ENCODE assay signal across 1 cellular context in the genomic region with DNA sequence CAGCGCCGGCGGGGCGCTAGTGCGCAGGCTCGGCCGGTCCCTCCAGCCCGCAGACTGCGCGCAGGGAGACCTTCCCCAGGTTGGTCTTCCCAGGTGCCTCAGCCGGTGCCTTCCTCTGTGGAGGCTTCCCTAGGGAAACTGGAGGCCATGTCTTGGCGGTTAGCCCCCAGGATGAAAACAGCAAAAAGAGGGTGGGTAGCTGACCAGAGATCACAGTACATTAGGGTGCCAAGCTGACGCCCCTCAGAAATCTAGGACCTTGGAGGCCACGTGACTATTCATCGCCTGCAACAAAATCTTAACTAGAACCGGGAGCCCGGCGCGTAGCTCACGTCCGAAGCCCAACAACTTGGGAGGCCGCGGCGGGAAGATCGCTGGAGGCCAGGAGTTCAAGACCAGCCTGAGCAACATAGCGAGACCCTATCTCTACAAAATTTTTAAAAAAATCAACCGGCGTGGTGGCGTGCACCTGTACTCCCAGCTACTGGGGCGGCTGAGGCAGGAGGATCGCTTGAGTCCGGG.
A peak's percentile ranks its signal among the peaks of the same experiment; 100 is the strongest.
TF ChIP-seq lines count a peak whose summit lies in the region.

No MANE protein-coding gene starts in this region.

TF ChIP-seq in K562, 482 proteins besides CTCF, POLR2A, EP300 and RAD21 (continues in another document):
- 0 out of 2 replicates have a peak, but pooled peaks have one; percentile 31 for TF ChIP-seq L3MBTL2 (IDR thresholded peaks at IDR 0.05)
- TF ChIP-seq ETV5 (CRISPR knock-in tag; IDR thresholded peaks at IDR 0.05; ENCODE audit: low read depth), result peak; percentile 10; the same call in 1 of the 2 replicates
- TF ChIP-seq, protein P1, sequence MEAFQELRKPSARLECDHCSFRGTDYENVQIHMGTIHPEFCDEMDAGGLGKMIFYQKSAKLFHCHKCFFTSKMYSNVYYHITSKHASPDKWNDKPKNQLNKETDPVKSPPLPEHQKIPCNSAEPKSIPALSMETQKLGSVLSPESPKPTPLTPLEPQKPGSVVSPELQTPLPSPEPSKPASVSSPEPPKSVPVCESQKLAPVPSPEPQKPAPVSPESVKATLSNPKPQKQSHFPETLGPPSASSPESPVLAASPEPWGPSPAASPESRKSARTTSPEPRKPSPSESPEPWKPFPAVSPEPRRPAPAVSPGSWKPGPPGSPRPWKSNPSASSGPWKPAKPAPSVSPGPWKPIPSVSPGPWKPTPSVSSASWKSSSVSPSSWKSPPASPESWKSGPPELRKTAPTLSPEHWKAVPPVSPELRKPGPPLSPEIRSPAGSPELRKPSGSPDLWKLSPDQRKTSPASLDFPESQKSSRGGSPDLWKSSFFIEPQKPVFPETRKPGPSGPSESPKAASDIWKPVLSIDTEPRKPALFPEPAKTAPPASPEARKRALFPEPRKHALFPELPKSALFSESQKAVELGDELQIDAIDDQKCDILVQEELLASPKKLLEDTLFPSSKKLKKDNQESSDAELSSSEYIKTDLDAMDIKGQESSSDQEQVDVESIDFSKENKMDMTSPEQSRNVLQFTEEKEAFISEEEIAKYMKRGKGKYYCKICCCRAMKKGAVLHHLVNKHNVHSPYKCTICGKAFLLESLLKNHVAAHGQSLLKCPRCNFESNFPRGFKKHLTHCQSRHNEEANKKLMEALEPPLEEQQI (IDR thresholded peaks at IDR 0.05), result no peak
- no peak for TF ChIP-seq PRPF4 (IDR thresholded peaks at IDR 0.05; ENCODE audit: insufficient read depth, low read depth, low read length, poor library complexity, severe bottlenecking)
- TF ChIP-seq, protein P2, sequence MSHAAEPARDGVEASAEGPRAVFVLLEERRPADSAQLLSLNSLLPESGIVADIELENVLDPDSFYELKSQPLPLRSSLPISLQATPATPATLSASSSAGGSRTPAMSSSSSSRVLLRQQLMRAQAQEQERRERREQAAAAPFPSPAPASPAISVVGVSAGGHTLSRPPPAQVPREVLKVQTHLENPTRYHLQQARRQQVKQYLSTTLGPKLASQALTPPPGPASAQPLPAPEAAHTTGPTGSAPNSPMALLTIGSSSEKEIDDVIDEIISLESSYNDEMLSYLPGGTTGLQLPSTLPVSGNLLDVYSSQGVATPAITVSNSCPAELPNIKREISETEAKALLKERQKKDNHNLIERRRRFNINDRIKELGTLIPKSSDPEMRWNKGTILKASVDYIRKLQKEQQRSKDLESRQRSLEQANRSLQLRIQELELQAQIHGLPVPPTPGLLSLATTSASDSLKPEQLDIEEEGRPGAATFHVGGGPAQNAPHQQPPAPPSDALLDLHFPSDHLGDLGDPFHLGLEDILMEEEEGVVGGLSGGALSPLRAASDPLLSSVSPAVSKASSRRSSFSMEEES (CRISPR knock-in tag; IDR thresholded peaks at IDR 0.05), result peak; percentile 61
- TF ChIP-seq CEBPB (tag; IDR thresholded peaks at IDR 0.05), result no peak
- 0 out of 2 replicates have a peak, but pooled peaks have one; percentile 6 for TF ChIP-seq HDGF (IDR thresholded peaks at IDR 0.05)
- TF ChIP-seq HNRNPLL (IDR thresholded peaks at IDR 0.05; ENCODE audit: low read depth, low read length, poor library complexity, severe bottlenecking), result peak; percentile 59
- TF ChIP-seq, protein P3, sequence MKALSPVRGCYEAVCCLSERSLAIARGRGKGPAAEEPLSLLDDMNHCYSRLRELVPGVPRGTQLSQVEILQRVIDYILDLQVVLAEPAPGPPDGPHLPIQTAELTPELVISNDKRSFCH (CRISPR knock-in tag; IDR thresholded peaks at IDR 0.05), result no peak
- TF ChIP-seq, protein P3 (tag; IDR thresholded peaks at IDR 0.05), result no peak
- TF ChIP-seq, protein P4, sequence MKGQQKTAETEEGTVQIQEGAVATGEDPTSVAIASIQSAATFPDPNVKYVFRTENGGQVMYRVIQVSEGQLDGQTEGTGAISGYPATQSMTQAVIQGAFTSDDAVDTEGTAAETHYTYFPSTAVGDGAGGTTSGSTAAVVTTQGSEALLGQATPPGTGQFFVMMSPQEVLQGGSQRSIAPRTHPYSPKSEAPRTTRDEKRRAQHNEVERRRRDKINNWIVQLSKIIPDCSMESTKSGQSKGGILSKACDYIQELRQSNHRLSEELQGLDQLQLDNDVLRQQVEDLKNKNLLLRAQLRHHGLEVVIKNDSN (CRISPR knock-in tag; IDR thresholded peaks at IDR 0.05), result peak; percentile 82
- no peak for TF ChIP-seq NFIC (IDR thresholded peaks at IDR 0.05)
- TF ChIP-seq, protein P5, sequence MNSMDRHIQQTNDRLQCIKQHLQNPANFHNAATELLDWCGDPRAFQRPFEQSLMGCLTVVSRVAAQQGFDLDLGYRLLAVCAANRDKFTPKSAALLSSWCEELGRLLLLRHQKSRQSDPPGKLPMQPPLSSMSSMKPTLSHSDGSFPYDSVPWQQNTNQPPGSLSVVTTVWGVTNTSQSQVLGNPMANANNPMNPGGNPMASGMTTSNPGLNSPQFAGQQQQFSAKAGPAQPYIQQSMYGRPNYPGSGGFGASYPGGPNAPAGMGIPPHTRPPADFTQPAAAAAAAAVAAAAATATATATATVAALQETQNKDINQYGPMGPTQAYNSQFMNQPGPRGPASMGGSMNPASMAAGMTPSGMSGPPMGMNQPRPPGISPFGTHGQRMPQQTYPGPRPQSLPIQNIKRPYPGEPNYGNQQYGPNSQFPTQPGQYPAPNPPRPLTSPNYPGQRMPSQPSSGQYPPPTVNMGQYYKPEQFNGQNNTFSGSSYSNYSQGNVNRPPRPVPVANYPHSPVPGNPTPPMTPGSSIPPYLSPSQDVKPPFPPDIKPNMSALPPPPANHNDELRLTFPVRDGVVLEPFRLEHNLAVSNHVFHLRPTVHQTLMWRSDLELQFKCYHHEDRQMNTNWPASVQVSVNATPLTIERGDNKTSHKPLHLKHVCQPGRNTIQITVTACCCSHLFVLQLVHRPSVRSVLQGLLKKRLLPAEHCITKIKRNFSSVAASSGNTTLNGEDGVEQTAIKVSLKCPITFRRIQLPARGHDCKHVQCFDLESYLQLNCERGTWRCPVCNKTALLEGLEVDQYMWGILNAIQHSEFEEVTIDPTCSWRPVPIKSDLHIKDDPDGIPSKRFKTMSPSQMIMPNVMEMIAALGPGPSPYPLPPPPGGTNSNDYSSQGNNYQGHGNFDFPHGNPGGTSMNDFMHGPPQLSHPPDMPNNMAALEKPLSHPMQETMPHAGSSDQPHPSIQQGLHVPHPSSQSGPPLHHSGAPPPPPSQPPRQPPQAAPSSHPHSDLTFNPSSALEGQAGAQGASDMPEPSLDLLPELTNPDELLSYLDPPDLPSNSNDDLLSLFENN (IDR thresholded peaks at IDR 0.05; ENCODE audit: low read depth in 2 of 2, low read length in 2 of 2), result no peak
- no peak for TF ChIP-seq MBD2 (IDR thresholded peaks at IDR 0.05; ENCODE audit: borderline replicate concordance, low read depth)
- TF ChIP-seq POLR2B (IDR thresholded peaks at IDR 0.05; ENCODE audit: low read depth, partially characterized antibody), result peak; percentile 50
- peak; percentile 66 for TF ChIP-seq CBFB (CRISPR knock-in tag; IDR thresholded peaks at IDR 0.05)
- TF ChIP-seq DPF2 (IDR thresholded peaks at IDR 0.05), result 0 out of 2 replicates have a peak, but pooled peaks have one; percentile 12
- TF ChIP-seq, protein P6, sequence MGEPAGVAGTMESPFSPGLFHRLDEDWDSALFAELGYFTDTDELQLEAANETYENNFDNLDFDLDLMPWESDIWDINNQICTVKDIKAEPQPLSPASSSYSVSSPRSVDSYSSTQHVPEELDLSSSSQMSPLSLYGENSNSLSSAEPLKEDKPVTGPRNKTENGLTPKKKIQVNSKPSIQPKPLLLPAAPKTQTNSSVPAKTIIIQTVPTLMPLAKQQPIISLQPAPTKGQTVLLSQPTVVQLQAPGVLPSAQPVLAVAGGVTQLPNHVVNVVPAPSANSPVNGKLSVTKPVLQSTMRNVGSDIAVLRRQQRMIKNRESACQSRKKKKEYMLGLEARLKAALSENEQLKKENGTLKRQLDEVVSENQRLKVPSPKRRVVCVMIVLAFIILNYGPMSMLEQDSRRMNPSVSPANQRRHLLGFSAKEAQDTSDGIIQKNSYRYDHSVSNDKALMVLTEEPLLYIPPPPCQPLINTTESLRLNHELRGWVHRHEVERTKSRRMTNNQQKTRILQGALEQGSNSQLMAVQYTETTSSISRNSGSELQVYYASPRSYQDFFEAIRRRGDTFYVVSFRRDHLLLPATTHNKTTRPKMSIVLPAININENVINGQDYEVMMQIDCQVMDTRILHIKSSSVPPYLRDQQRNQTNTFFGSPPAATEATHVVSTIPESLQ (CRISPR knock-in tag; IDR thresholded peaks at IDR 0.05), result 0 out of 2 replicates have a peak, but pooled peaks have one; percentile 91
- no peak for TF ChIP-seq ZNF133 (CRISPR knock-in tag; IDR thresholded peaks at IDR 0.05)
- peak; percentile 65 for TF ChIP-seq MEIS2 (IDR thresholded peaks at IDR 0.05; ENCODE audit: partially characterized antibody)
- TF ChIP-seq, protein P7, sequence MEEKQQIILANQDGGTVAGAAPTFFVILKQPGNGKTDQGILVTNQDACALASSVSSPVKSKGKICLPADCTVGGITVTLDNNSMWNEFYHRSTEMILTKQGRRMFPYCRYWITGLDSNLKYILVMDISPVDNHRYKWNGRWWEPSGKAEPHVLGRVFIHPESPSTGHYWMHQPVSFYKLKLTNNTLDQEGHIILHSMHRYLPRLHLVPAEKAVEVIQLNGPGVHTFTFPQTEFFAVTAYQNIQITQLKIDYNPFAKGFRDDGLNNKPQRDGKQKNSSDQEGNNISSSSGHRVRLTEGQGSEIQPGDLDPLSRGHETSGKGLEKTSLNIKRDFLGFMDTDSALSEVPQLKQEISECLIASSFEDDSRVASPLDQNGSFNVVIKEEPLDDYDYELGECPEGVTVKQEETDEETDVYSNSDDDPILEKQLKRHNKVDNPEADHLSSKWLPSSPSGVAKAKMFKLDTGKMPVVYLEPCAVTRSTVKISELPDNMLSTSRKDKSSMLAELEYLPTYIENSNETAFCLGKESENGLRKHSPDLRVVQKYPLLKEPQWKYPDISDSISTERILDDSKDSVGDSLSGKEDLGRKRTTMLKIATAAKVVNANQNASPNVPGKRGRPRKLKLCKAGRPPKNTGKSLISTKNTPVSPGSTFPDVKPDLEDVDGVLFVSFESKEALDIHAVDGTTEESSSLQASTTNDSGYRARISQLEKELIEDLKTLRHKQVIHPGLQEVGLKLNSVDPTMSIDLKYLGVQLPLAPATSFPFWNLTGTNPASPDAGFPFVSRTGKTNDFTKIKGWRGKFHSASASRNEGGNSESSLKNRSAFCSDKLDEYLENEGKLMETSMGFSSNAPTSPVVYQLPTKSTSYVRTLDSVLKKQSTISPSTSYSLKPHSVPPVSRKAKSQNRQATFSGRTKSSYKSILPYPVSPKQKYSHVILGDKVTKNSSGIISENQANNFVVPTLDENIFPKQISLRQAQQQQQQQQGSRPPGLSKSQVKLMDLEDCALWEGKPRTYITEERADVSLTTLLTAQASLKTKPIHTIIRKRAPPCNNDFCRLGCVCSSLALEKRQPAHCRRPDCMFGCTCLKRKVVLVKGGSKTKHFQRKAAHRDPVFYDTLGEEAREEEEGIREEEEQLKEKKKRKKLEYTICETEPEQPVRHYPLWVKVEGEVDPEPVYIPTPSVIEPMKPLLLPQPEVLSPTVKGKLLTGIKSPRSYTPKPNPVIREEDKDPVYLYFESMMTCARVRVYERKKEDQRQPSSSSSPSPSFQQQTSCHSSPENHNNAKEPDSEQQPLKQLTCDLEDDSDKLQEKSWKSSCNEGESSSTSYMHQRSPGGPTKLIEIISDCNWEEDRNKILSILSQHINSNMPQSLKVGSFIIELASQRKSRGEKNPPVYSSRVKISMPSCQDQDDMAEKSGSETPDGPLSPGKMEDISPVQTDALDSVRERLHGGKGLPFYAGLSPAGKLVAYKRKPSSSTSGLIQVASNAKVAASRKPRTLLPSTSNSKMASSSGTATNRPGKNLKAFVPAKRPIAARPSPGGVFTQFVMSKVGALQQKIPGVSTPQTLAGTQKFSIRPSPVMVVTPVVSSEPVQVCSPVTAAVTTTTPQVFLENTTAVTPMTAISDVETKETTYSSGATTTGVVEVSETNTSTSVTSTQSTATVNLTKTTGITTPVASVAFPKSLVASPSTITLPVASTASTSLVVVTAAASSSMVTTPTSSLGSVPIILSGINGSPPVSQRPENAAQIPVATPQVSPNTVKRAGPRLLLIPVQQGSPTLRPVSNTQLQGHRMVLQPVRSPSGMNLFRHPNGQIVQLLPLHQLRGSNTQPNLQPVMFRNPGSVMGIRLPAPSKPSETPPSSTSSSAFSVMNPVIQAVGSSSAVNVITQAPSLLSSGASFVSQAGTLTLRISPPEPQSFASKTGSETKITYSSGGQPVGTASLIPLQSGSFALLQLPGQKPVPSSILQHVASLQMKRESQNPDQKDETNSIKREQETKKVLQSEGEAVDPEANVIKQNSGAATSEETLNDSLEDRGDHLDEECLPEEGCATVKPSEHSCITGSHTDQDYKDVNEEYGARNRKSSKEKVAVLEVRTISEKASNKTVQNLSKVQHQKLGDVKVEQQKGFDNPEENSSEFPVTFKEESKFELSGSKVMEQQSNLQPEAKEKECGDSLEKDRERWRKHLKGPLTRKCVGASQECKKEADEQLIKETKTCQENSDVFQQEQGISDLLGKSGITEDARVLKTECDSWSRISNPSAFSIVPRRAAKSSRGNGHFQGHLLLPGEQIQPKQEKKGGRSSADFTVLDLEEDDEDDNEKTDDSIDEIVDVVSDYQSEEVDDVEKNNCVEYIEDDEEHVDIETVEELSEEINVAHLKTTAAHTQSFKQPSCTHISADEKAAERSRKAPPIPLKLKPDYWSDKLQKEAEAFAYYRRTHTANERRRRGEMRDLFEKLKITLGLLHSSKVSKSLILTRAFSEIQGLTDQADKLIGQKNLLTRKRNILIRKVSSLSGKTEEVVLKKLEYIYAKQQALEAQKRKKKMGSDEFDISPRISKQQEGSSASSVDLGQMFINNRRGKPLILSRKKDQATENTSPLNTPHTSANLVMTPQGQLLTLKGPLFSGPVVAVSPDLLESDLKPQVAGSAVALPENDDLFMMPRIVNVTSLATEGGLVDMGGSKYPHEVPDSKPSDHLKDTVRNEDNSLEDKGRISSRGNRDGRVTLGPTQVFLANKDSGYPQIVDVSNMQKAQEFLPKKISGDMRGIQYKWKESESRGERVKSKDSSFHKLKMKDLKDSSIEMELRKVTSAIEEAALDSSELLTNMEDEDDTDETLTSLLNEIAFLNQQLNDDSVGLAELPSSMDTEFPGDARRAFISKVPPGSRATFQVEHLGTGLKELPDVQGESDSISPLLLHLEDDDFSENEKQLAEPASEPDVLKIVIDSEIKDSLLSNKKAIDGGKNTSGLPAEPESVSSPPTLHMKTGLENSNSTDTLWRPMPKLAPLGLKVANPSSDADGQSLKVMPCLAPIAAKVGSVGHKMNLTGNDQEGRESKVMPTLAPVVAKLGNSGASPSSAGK (IDR thresholded peaks at IDR 0.05), result peak; percentile 29; the same call in 1 of the 2 replicates
- TF ChIP-seq CXXC5 (CRISPR knock-in tag; IDR thresholded peaks at IDR 0.05), result peak; percentile 66
- peak; percentile 96 to 97 for TF ChIP-seq NRF1 (conservative IDR thresholded peaks at IDR 0.05 in 1 of 2, IDR thresholded peaks at IDR 0.05 in 1 of 2)
- no peak for TF ChIP-seq ZNF174 (CRISPR knock-in tag; IDR thresholded peaks at IDR 0.05)
- TF ChIP-seq SMAD4 (CRISPR knock-in tag; conservative IDR thresholded peaks at IDR 0.05), result no peak
- TF ChIP-seq NFRKB (IDR thresholded peaks at IDR 0.05; ENCODE audit: low read depth), result no peak
- TF ChIP-seq SMARCA5 (IDR thresholded peaks at IDR 0.05), result no peak
- TF ChIP-seq SUPT5H (IDR thresholded peaks at IDR 0.05), result peak; percentile 31; the same call in 1 of the 2 replicates
- TF ChIP-seq RBM34 (IDR thresholded peaks at IDR 0.05; ENCODE audit: borderline replicate concordance, insufficient read depth, low read length), result no peak
- no peak for TF ChIP-seq ATF1 (CRISPR knock-in tag; IDR thresholded peaks at IDR 0.05)
- no peak for TF ChIP-seq ATF1 (tag; IDR thresholded peaks at IDR 0.05)
